ENCODE assay signal across 15 cellular contexts in the genomic region with DNA sequence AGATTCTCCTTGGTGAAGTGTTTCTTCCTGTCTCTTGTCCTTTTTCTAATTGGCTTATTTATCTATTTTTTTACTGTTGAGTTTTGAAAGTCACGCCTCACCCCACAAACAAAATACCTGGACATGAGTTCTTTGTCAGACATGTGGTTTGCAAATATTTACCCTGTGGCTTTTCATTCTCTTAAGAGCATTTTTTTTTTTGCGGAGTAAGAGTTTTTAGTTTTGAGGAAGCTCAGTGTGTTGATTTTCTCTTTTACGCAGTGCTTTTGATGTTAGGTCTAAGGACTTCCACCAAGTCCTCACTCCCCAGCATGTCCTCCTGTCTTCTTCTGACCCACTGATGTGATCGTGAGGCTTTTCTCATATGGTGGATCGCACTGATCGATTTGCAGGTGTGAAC.
"Had no signal": no experiment of that assay in that cellular context is flagged by ENCODE, and none has a peak within 500 bp of the region (broad histone marks: within the 10 kb centered on the region; RNA-seq: fewer than 3 reads in every experiment).

No MANE protein-coding gene starts in this region.

- H3K9me3 ChIP-seq: ascending aorta, esophagus squamous epithelium, spleen, thyroid gland had no signal

- H3K27ac ChIP-seq: ascending aorta, esophagus squamous epithelium, spleen, thyroid gland had no signal

- H3K4me3 ChIP-seq: ascending aorta, esophagus squamous epithelium, lung, spleen, thyroid gland had no signal

- H3K4me1 ChIP-seq: ascending aorta, esophagus squamous epithelium, spleen, thyroid gland had no signal

- H3K27me3 ChIP-seq: ascending aorta, esophagus squamous epithelium, spleen, thyroid gland had no signal

- DNase-seq: activated CD4-positive, alpha-beta T cell treated with anti-CD3 and anti-CD28 coated beads, Interleukin-2, amount 10 ng/mL, durations not matched to agents 24 days and 14 days; activated CD8-positive, alpha-beta T cell treated with anti-CD3 and anti-CD28 coated beads for 36 hours; activated effector memory CD4-positive, alpha-beta T cell treated with Interleukin-2 at 50 U/mL for 16 hours; activated naive CD4-positive, alpha-beta T cell treated with anti-CD3 and anti-CD28 coated beads, Interleukin-2, amount 50 U/mL, for 16 hours; activated T-cell treated with anti-CD3 and anti-CD28 coated beads, Interleukin-2, amount 50 U/mL, for 1 hour; effector CD4-positive, alpha-beta T cell; esophagus squamous epithelium; spleen; stimulated activated naive CD4-positive, alpha-beta T cell; T-cell; thyroid gland had no signal

- ATAC-seq: activated CD8-positive, alpha-beta T cell treated with anti-CD3 and anti-CD28 coated beads for 36 hours; natural killer cell treated with Interleukin-12 subunit alpha and Interleukin-12 subunit beta and Interleukin-15 and Interleukin-18, amount 100 ng/mL, for 72 hours; T-cell had no signal

- FAIRE-seq: islet of Langerhans had no signal
